Comparison of ENCODE assay signal across 8 cellular contexts in genomic region chr18:75478996-75479870, GRCh38. TPM values are rescaled to one million over a fixed set of nuclear protein-coding genes. Genes with fewer than 3 reads are reported as not detected.
DNase-seq lines count a peak whose midpoint lies in the region; ATAC-seq, FAIRE-seq and TF ChIP-seq lines count a peak whose summit lies in the region.

No MANE protein-coding gene starts in this region.

- TF ChIP-seq EP300 in upper lobe of left lung (IDR thresholded peaks at IDR 0.05): no peak

- no peak for TF ChIP-seq POLR2A in upper lobe of left lung (IDR thresholded peaks at IDR 0.05)

- H3K27ac ChIP-seq in kidney (ENCODE audit: low read depth in 2 of 2, low read length in 2 of 2) (no peak overlapping the region), upper lobe of left lung (no peak overlapping the region)

- H3K27me3 ChIP-seq in bronchial epithelial cell (ENCODE audit: control insufficient read depth, insufficient read depth, low read length) (no peaks in the 10 kb centered on the region), upper lobe of left lung (no peaks in the 10 kb centered on the region)

- peak; percentile 66 for ATAC-seq in GM18873 (IDR thresholded peaks at IDR 0.05; ENCODE audit: low FRiP score, unreplicated experiment)
- peak; percentile 61 for ATAC-seq in HG03460 (IDR thresholded peaks at IDR 0.05; ENCODE audit: unreplicated experiment)
- peak; percentile 46 to 85 for ATAC-seq in upper lobe of left lung (ENCODE audit: low FRiP score in 2 of 2)

- no peak overlapping the region for H3K9ac ChIP-seq in kidney (ENCODE audit: low read length in 2 of 2)

- H3K9me3 ChIP-seq in kidney (ENCODE audit: control insufficient read depth in 1 of 2, low read length in 2 of 2) (peaks cover 0 to 12% of the 10 kb centered on the region in 2 donors), upper lobe of left lung (no peaks in the 10 kb centered on the region)

- H3K4me1 ChIP-seq in kidney (ENCODE audit: control insufficient read depth in 1 of 2, insufficient read depth in 1 of 2, low read depth in 1 of 2, low read length in 2 of 2): no peaks in the 10 kb centered on the region
- H3K4me1 ChIP-seq in upper lobe of left lung: no peaks in the 10 kb centered on the region

- intact Hi-C loops in kidney (cut with DNase I): no loop called here

- peak; percentile 51 to 58 for DNase-seq in AML-193 (lab: John Stamatoyannopoulos, UW)
- DNase-seq in NCI-H748 (lab: John Stamatoyannopoulos, UW; ENCODE audit: unreplicated experiment): peak; percentile 77
- peak; percentile 59 for DNase-seq in bronchial epithelial cell (ENCODE audit: low read depth)
- no peak for DNase-seq in kidney
- DNase-seq in upper lobe of left lung: no peak
- no peak for DNase-seq in HuH-7.5 (ENCODE audit: low spot score)

- peak; percentile 56 for TF ChIP-seq CTCF in bronchial epithelial cell (IDR thresholded peaks at IDR 0.05; ENCODE audit: insufficient read depth, low read length, severe bottlenecking)
- TF ChIP-seq CTCF in kidney (IDR thresholded peaks at IDR 0.05; ENCODE audit: borderline replicate concordance, extremely low read depth, insufficient read depth): peak; percentile 73
- TF ChIP-seq CTCF in upper lobe of left lung (IDR thresholded peaks at IDR 0.05): peak; percentile 44 to 59 (median 54)

- no peak for FAIRE-seq in bronchial epithelial cell (lab: Jason Lieb, UNC)
- peak; percentile 69 for FAIRE-seq in kidney (lab: Jason Lieb, UNC)

- 64 to 65% methylated on average over 8 of the region's 8 CpGs for WGBS in upper lobe of left lung, 2 donors

- H3K4me3 ChIP-seq in bronchial epithelial cell (ENCODE audit: low read depth, low read length): no peak overlapping the region
- H3K4me3 ChIP-seq in kidney (ENCODE audit: low read length in 2 of 2): no peak overlapping the region
- no peak overlapping the region for H3K4me3 ChIP-seq in upper lobe of left lung

- H3K36me3 ChIP-seq in bronchial epithelial cell (ENCODE audit: control insufficient read depth, insufficient read depth, low read length) (no peaks in the 10 kb centered on the region), kidney (ENCODE audit: control insufficient read depth in 1 of 2, insufficient read depth in 2 of 2, low read length in 2 of 2) (no peaks in the 10 kb centered on the region), upper lobe of left lung (no peaks in the 10 kb centered on the region)

RNA-seq across cellular contexts. Expression of gene SMIM21, which starts 51.7 kb away (rescaled TPM):
- total RNA-seq in bronchial epithelial cell: not detected in 2 replicates
- total RNA-seq in kidney: not detected
- not detected for polyA plus RNA-seq in kidney (ENCODE audit: insufficient read depth, low read depth, low replicate concordance)
- total RNA-seq in upper lobe of left lung: not detected

Comparison
In these comparisons a context has a peak if more than half of its experiments do, and no peak if none do; other contexts are left out.
1. DNase-seq: peak in AML-193 (2 of 2), NCI-H748 (single experiment) and bronchial epithelial cell (single experiment); none in kidney (single experiment), upper lobe of left lung (0 of 2) and HuH-7.5 (single experiment).
2. Peak in every context shown above with its lines, with median percentiles within 50 percentile points of each other: ATAC-seq and CTCF ChIP-seq.